ENCODE assay signal across 15 cellular contexts in the genomic region with DNA sequence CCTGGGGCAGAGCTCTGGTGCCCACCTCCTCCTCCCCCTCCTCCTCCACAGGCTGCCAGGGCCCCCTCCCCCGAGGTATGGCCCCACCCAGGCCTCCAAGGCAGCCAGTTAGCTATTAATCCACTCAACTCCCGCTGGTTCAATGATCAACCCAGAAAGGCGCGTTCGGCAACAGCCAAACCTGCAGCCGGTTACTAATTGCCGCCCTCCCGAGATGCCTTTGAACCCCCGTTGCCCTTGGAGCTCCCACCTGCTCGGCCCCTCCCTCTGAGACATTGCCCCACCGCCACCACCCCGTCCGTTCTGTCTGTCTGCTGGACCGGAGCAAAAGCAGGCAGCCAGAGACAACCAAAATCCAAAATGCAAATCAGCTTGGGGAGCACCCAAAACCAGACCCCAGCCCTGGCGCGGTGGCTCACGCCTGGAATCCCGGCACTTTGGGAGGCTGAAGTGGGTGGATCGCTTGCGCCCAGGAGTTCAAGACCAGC. TPM values are rescaled to one million over a fixed set of nuclear protein-coding genes. Genes with fewer than 3 reads are reported as not detected.
DNase-seq lines count a peak whose midpoint lies in the region; ATAC-seq and TF ChIP-seq lines count a peak whose summit lies in the region.
"Had no signal": no experiment of that assay in that cellular context is flagged by ENCODE, and none has a peak within 500 bp of the region (broad histone marks: within the 10 kb centered on the region; RNA-seq: fewer than 3 reads in every experiment).

No MANE protein-coding gene starts in this region.

- H3K9ac ChIP-seq in BLaER1 (0 out of 2 replicates have a peak overlapping the region, but pooled peaks have one; percentile 34), endodermal cell (ENCODE audit: extremely low read depth, low read length, poor library complexity, severe bottlenecking) (no peak overlapping the region)

- no peak overlapping the region for H3K4me3 Mint-ChIP-seq in endodermal cell
- H3K4me3 Mint-ChIP-seq: activated naive CD4-positive, alpha-beta T cell treated with anti-CD3 and anti-CD28 coated beads, Interleukin-2, amount 10 ng/mL, durations not matched to agents 7 days and 5 days; WTC11 had no signal

- H3K27ac Mint-ChIP-seq in endodermal cell, result peak overlapping the region; percentile 39
- H3K27ac Mint-ChIP-seq: activated naive CD4-positive, alpha-beta T cell treated with anti-CD3 and anti-CD28 coated beads, Interleukin-2, amount 10 ng/mL, durations not matched to agents 7 days and 5 days; WTC11 had no signal

- no peaks in the 10 kb centered on the region for H3K4me1 Mint-ChIP-seq in endodermal cell
- H3K4me1 Mint-ChIP-seq: activated naive CD4-positive, alpha-beta T cell treated with anti-CD3 and anti-CD28 coated beads, Interleukin-2, amount 10 ng/mL, durations not matched to agents 7 days and 5 days; WTC11 had no signal

- H3K9me3 Mint-ChIP-seq in endodermal cell, result no peaks in the 10 kb centered on the region
- H3K9me3 Mint-ChIP-seq: activated naive CD4-positive, alpha-beta T cell treated with anti-CD3 and anti-CD28 coated beads, Interleukin-2, amount 10 ng/mL, durations not matched to agents 7 days and 5 days; WTC11 had no signal

- H3K4me3 ChIP-seq in BLaER1, result no peak overlapping the region
- no peak overlapping the region for H3K4me3 ChIP-seq in endodermal cell (ENCODE audit: low read length)
- H3K4me3 ChIP-seq in mucosa of descending colon, result no peak overlapping the region
- H3K4me3 ChIP-seq: prostate gland, thoracic aorta had no signal

- H3K4me1 ChIP-seq in BLaER1 (peaks cover 58% of the 10 kb centered on the region), endodermal cell (ENCODE audit: control insufficient read depth, insufficient read depth, low read length) (no peaks in the 10 kb centered on the region), mucosa of descending colon (ENCODE audit: low read depth) (peaks cover 59% of the 10 kb centered on the region)
- H3K4me1 ChIP-seq: prostate gland had no signal

- ATAC-seq in mucosa of descending colon, result peak; percentile 74
- no peak for ATAC-seq in HG03097 (IDR thresholded peaks at IDR 0.05; ENCODE audit: low FRiP score, unreplicated experiment)
- no peak for ATAC-seq in GM18909 (IDR thresholded peaks at IDR 0.05; ENCODE audit: poor library complexity, unreplicated experiment)
- ATAC-seq: WTC11 had no signal

- H3K27me3 ChIP-seq in BLaER1 (no peaks in the 10 kb centered on the region), endodermal cell (ENCODE audit: control insufficient read depth, insufficient read depth, low read length, poor library complexity, severe bottlenecking) (no peaks in the 10 kb centered on the region)

- H3K27me3 Mint-ChIP-seq in endodermal cell (ENCODE audit: insufficient read depth), result no peaks in the 10 kb centered on the region
- H3K27me3 Mint-ChIP-seq: activated naive CD4-positive, alpha-beta T cell treated with anti-CD3 and anti-CD28 coated beads, Interleukin-2, amount 10 ng/mL, durations not matched to agents 7 days and 5 days had no signal

- H3K36me3 ChIP-seq in BLaER1 (peaks cover 67% of the 10 kb centered on the region), endodermal cell (ENCODE audit: control insufficient read depth, insufficient read depth, low read length) (no peaks in the 10 kb centered on the region), mucosa of descending colon (ENCODE audit: low read depth) (peaks cover 9% of the 10 kb centered on the region)

- intact Hi-C loops in mucosa of descending colon (cut with DNase I, micrococcal nuclease), result no loop called here

- peak overlapping the region; percentile 53; the same call in 1 of the 2 replicates for H3K27ac ChIP-seq in BLaER1
- no peak overlapping the region for H3K27ac ChIP-seq in endodermal cell (ENCODE audit: low read depth, low read length)
- H3K27ac ChIP-seq: prostate gland, thoracic aorta had no signal

- no peaks in the 10 kb centered on the region for H3K9me3 ChIP-seq in BLaER1
- no peaks in the 10 kb centered on the region for H3K9me3 ChIP-seq in endodermal cell (ENCODE audit: control insufficient read depth, low read length)
- no peaks in the 10 kb centered on the region for H3K9me3 ChIP-seq in mucosa of descending colon
- H3K9me3 ChIP-seq: prostate gland, thoracic aorta had no signal

- H3K36me3 Mint-ChIP-seq in endodermal cell (ENCODE audit: low read depth), result peaks cover 2% of the 10 kb centered on the region

- H3K4me2 ChIP-seq in BLaER1, result peak overlapping the region; percentile 58

- DNase-seq in HK-2 (ENCODE audit: unreplicated experiment), result peak; percentile 85
- DNase-seq in endodermal cell, result no peak
- DNase-seq in mucosa of descending colon, result peak; percentile 88 to 90 (median 88)
- no peak for DNase-seq in HUDEP-2 (lab: John Stamatoyannopoulos, UW; ENCODE audit: unreplicated experiment in 76 of 76)
- DNase-seq in activated effector memory CD4-positive, alpha-beta T cell treated with Interleukin-2 at 50 U/mL for 16 hours, result no peak
- DNase-seq: activated naive CD4-positive, alpha-beta T cell treated with anti-CD3 and anti-CD28 coated beads, Interleukin-2, amount 10 ng/mL, durations not matched to agents 7 days and 5 days; foreskin melanocyte; NCI-H226; T-helper 1 cell had no signal

- peaks cover 92% of the 10 kb centered on the region for H4K20me1 ChIP-seq in BLaER1

- 94% methylated on average over 18 to 20 of the region's 20 CpGs for WGBS in endodermal cell (ENCODE audit: insufficient coverage in 1 of 2, insufficient read length in 1 of 2), 2 experiments

- no peak for TF ChIP-seq CTCF in endodermal cell (conservative IDR thresholded peaks at IDR 0.05)
- TF ChIP-seq CTCF in mucosa of descending colon (IDR thresholded peaks at IDR 0.05), result no peak

RNA-seq across cellular contexts. Expression of a gene that starts 25.8 kb away (rescaled TPM):
- total RNA-seq in endodermal cell (10 to 100 TPM; 23.4 to 24.2 TPM), mucosa of descending colon (100 to 1,000 TPM in 1 of 3 donors, 10 to 100 TPM in 2; 59.0 to 101 (median 72.6) TPM)
- 72.4 TPM for polyA plus RNA-seq in endodermal cell (2013, experiment 1 of 2)
- 68.2 TPM for polyA plus RNA-seq in endodermal cell (2013, experiment 2 of 2)

RNA-seq across cellular contexts. Expression of a gene that starts 37.3 kb away (rescaled TPM):
- 10 to 100 TPM; 54.6 to 60.7 TPM for total RNA-seq in endodermal cell
- polyA plus RNA-seq in endodermal cell (2013, experiment 1 of 2), result 43.1 TPM
- 41.4 TPM for polyA plus RNA-seq in endodermal cell (2013, experiment 2 of 2)
- total RNA-seq in mucosa of descending colon, result 10 to 100 TPM; 60.0 to 69.5 (median 69.3) TPM

Comparison
In these comparisons a context has a peak if more than half of its experiments do, and no peak if none do; other contexts are left out.
1. DNase-seq: peak in HK-2 (single experiment) and mucosa of descending colon (3 of 3); none in endodermal cell (single experiment), HUDEP-2 (0 of 76) and activated effector memory CD4-positive, alpha-beta T cell treated with Interleukin-2 at 50 U/mL for 16 hours (single experiment).